27 cellular contexts compared by ENCODE assay signal in the genomic region with DNA sequence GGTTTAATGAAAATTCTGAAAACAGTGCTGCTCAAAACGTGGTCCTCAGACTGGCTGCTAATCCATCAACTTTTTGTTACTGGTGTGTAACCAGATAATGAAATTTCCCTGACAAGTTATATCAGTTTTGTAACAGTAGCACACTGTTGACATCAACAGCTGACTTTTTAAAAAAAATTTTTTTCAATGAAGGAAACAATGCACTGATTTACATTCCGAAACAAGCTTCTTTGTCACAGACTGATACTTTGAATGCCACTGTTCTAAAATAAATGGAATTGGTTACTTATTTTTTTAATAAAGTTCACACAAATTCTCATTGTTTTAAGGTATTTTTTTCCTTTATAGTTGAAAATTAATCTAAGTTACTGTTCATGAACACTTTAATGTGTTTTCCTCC.
DNase-seq lines count a peak whose midpoint lies in the region; ATAC-seq and FAIRE-seq lines count a peak whose summit lies in the region.
"Had no signal": no experiment of that assay in that cellular context is flagged by ENCODE, and none has a peak within 500 bp of the region (broad histone marks: within the 10 kb centered on the region; RNA-seq: fewer than 3 reads in every experiment).

No MANE protein-coding gene starts in this region.

- no peaks in the 10 kb centered on the region for H3K27me3 ChIP-seq in small intestine (ENCODE audit: control insufficient read depth in 2 of 2, insufficient read depth in 2 of 2, low read length in 2 of 2)
- H3K27me3 ChIP-seq: BLaER1 treated with 17β-estradiol and CSF1 and Interleukin-3, amounts not matched to agents 10 nM and 100 nM had no signal

- ATAC-seq in HG02885 (IDR thresholded peaks at IDR 0.05; ENCODE audit: poor library complexity, unreplicated experiment) (no peak), GM21381 (IDR thresholded peaks at IDR 0.05; ENCODE audit: unreplicated experiment) (no peak), GM21737 (IDR thresholded peaks at IDR 0.05; ENCODE audit: unreplicated experiment) (no peak)
- ATAC-seq: GM12878, GM23338, HepG2, K562 had no signal

- no peak for FAIRE-seq in small intestine (lab: Jason Lieb, UNC)
- FAIRE-seq: HepG2, K562 had no signal

- H3K9me3 ChIP-seq in small intestine (ENCODE audit: control insufficient read depth, low read depth), result no peaks in the 10 kb centered on the region
- H3K9me3 ChIP-seq: BLaER1 treated with 17β-estradiol and CSF1 and Interleukin-3, amounts not matched to agents 10 nM and 100 nM had no signal

- H3K4me1 ChIP-seq in small intestine (ENCODE audit: control insufficient read depth in 2 of 2, insufficient read depth in 1 of 2, low read depth in 1 of 2, low read length in 1 of 2), result no peaks in the 10 kb centered on the region
- H3K4me1 ChIP-seq: BLaER1 treated with 17β-estradiol and CSF1 and Interleukin-3, amounts not matched to agents 10 nM and 100 nM had no signal

- no peak overlapping the region for H3K4me3 ChIP-seq in small intestine (ENCODE audit: low read depth in 1 of 2, low read length in 2 of 2)
- H3K4me3 ChIP-seq: BLaER1 treated with 17β-estradiol and CSF1 and Interleukin-3, amounts not matched to agents 10 nM and 100 nM; GM12878; GM23338; K562; PC-9 had no signal

- peaks cover 8 to 13% of the 10 kb centered on the region in 2 donors for H3K36me3 ChIP-seq in small intestine (ENCODE audit: control insufficient read depth in 2 of 2, insufficient read depth in 2 of 2, low read length in 2 of 2)

- peak; percentile 71 for DNase-seq in foreskin melanocyte
- DNase-seq in medulla oblongata (ENCODE audit: extremely low spot score), result peak; percentile 72
- peak; percentile 91 for DNase-seq in superior temporal gyrus (ENCODE audit: extremely low spot score)
- no peak for DNase-seq in small intestine
- DNase-seq: CD4-positive, alpha-beta memory T cell; DND-41; HCEC 1CT; MM.1S; NCI-H1092; NCI-H1436 treated with DMSO at 0.1 percent for 48 hours; NCI-H2029; NCI-H226; NCI-H510A treated with DMSO at 0.1 percent for 48 hours; NCI-H748 treated with DMSO at 0.1 percent for 48 hours; PC-9; RPMI8226; SIG-M5 had no signal

- H3K27ac ChIP-seq in angular gyrus (ENCODE audit: low read depth, low read length), result peak overlapping the region; percentile 86
- no peak overlapping the region for H3K27ac ChIP-seq in small intestine (ENCODE audit: low read depth in 1 of 2, low read length in 1 of 2)
- H3K27ac ChIP-seq: BLaER1 treated with 17β-estradiol and CSF1 and Interleukin-3, amounts not matched to agents 10 nM and 100 nM; HL-60; PC-9 had no signal

- WGBS in small intestine, 3 donors, result 92 to 95% (median 92%) methylated on average over 2 of the region's 2 CpGs
